24 cellular contexts compared by ENCODE assay signal in genomic region chr7:107212719-107213118, GRCh38.
"Had no signal": no experiment of that assay in that cellular context is flagged by ENCODE, and none has a peak within 500 bp of the region (broad histone marks: within the 10 kb centered on the region; RNA-seq: fewer than 3 reads in every experiment).

No MANE protein-coding gene starts in this region.

- H3K4me1 ChIP-seq: colonic mucosa, spleen had no signal

- H3K4me3 ChIP-seq: adrenal gland, ascending aorta, colonic mucosa, gastroesophageal sphincter, psoas muscle, right atrium auricular region, spleen, thoracic aorta, upper lobe of left lung had no signal

- H3K4me3 Mint-ChIP-seq: activated naive CD4-positive, alpha-beta T cell treated with anti-CD3 and anti-CD28 coated beads, Interleukin-2, amount 50 U/mL, for 24 hours; activated T-helper 1 cell treated with anti-CD3 and anti-CD28 coated beads, Interleukin-12 subunit alpha, Interleukin-12 subunit beta, Interleukin-2, Interleukin-4 antibody, amounts not matched to agents 30 ng/mL and 10 ng/mL and 1 ng/mL, durations not matched to agents 14 hours and 24 hours and 36 hours; central memory CD8-positive, alpha-beta T cell; natural killer cell treated with Interleukin-12 subunit alpha and Interleukin-12 subunit beta and Interleukin-15 and Interleukin-18, amount 100 ng/mL, for 72 hours; T-helper 1 cell treated with Interleukin-12 subunit alpha and Interleukin-12 subunit beta and Interleukin-4 antibody, amounts not matched to agents 30 μg/mL and 1 μg/mL, for 36 hours had no signal

- H3K36me3 ChIP-seq: adrenal gland, thoracic aorta had no signal

- H3K27me3 Mint-ChIP-seq: activated naive CD4-positive, alpha-beta T cell treated with anti-CD3 and anti-CD28 coated beads, Interleukin-2, amount 50 U/mL, for 24 hours; central memory CD8-positive, alpha-beta T cell; natural killer cell treated with Interleukin-12 subunit alpha and Interleukin-12 subunit beta and Interleukin-15 and Interleukin-18, amount 100 ng/mL, for 72 hours had no signal

- H3K9me3 ChIP-seq: colonic mucosa, thoracic aorta, upper lobe of left lung had no signal

- H3K4me1 Mint-ChIP-seq: activated naive CD4-positive, alpha-beta T cell treated with anti-CD3 and anti-CD28 coated beads, Interleukin-2, amount 50 U/mL, for 24 hours; central memory CD8-positive, alpha-beta T cell had no signal

- ATAC-seq: natural killer cell treated with Interleukin-12 subunit alpha and Interleukin-12 subunit beta and Interleukin-15 and Interleukin-18, amount 100 ng/mL, for 72 hours had no signal

- H3K27ac Mint-ChIP-seq: activated naive CD4-positive, alpha-beta T cell treated with anti-CD3 and anti-CD28 coated beads, Interleukin-2, amount 50 U/mL, for 24 hours; activated T-helper 1 cell treated with anti-CD3 and anti-CD28 coated beads, Interleukin-12 subunit alpha, Interleukin-12 subunit beta, Interleukin-2, Interleukin-4 antibody, amounts not matched to agents 30 ng/mL and 10 ng/mL and 1 ng/mL, durations not matched to agents 14 hours and 24 hours and 36 hours; natural killer cell treated with Interleukin-12 subunit alpha and Interleukin-12 subunit beta and Interleukin-15 and Interleukin-18, amount 100 ng/mL, for 72 hours; T-helper 1 cell treated with Interleukin-12 subunit alpha and Interleukin-12 subunit beta and Interleukin-4 antibody, amounts not matched to agents 30 μg/mL and 1 μg/mL, for 36 hours had no signal

- DNase-seq: activated CD4-positive, alpha-beta T cell treated with anti-CD3 and anti-CD28 coated beads for 4 hours; activated CD4-positive, alpha-beta T cell treated with anti-CD3 and anti-CD28 coated beads, Interleukin-2, amount 50 U/mL, for 48 hours; activated CD4-positive, CD25-positive, alpha-beta regulatory T cell; activated gamma-delta T cell treated with Interleukin-2 at 50 U/mL for 16 hours; adrenal gland; colonic mucosa; head of caudate nucleus; hypothalamus; midbrain; spleen; stimulated activated CD4-positive, alpha-beta T cell treated with anti-CD3 and anti-CD28 coated beads, Interleukin-4, amount 100 ng/mL, for 1 hour; stimulated activated naive CD4-positive, alpha-beta T cell treated with Interleukin-2 at 50 U/mL for 16 hours; T1000; upper lobe of left lung had no signal
